ENCODE assay signal across 25 cellular contexts in genomic region chr14:95786566-95786965, GRCh38.
"Had no signal": no experiment of that assay in that cellular context is flagged by ENCODE, and none has a peak within 500 bp of the region (broad histone marks: within the 10 kb centered on the region; RNA-seq: fewer than 3 reads in every experiment).

No MANE protein-coding gene starts in this region.

- H3K4me3 ChIP-seq: ovary, psoas muscle, right atrium auricular region, right lobe of liver, sigmoid colon, stomach, testis, tibial artery, transverse colon, upper lobe of right lung, uterus had no signal

- H3K27ac ChIP-seq: ovary, parathyroid adenoma, psoas muscle, right atrium auricular region, right lobe of liver, sigmoid colon, stomach, testis, tibial artery, transverse colon, upper lobe of right lung, uterus had no signal

- H3K4me1 ChIP-seq: psoas muscle, right atrium auricular region, right lobe of liver, sigmoid colon, stomach, testis, tibial artery, transverse colon, upper lobe of right lung, uterus had no signal

- H3K36me3 ChIP-seq: ovary, right atrium auricular region, right lobe of liver, sigmoid colon, stomach, tibial artery, transverse colon, upper lobe of right lung, uterus had no signal

- H3K27me3 ChIP-seq: ovary, right atrium auricular region, right lobe of liver, testis, transverse colon, upper lobe of right lung, uterus had no signal

- DNase-seq: naive B cell; naive thymus-derived CD8-positive, alpha-beta T cell; nephron progenitor cell; occipital lobe; ovary; posterior cingulate gyrus; psoas muscle; retina; right lobe of liver; sigmoid colon; small intestine; stimulated activated CD4-positive, alpha-beta T cell treated with anti-CD3 and anti-CD28 coated beads, Interleukin-15, amount 100 ng/mL, for 24 hours; stimulated activated CD4-positive, alpha-beta T cell treated with anti-CD3 and anti-CD28 coated beads, Interleukin-2, amount 100 ng/mL, for 24 hours; stimulated activated CD4-positive, alpha-beta T cell treated with anti-CD3 and anti-CD28 coated beads, Interleukin-2, amount 100 ng/mL, for 48 hours; stimulated activated CD4-positive, alpha-beta T cell treated with anti-CD3 and anti-CD28 coated beads, Interleukin-4, amount 100 ng/mL, for 24 hours; stimulated activated naive B cell treated with anti-CD40 and anti-IgM and Interleukin-4, amounts not matched to agents 10 μg/mL and 1 μg/mL and 100 μg/mL, for 72 hours; stimulated activated naive CD4-positive, alpha-beta T cell treated with Interleukin-2 at 50 U/mL for 16 hours; stomach; testis; tibial artery; transverse colon; upper lobe of right lung; uterus had no signal

- H3K9me3 ChIP-seq: ovary, psoas muscle, right atrium auricular region, right lobe of liver, sigmoid colon, stomach, testis, tibial artery, transverse colon, upper lobe of right lung, uterus had no signal
